ENCODE assay signal across 9 cellular contexts in genomic region chr20:15923030-15923776, GRCh38.
A peak's percentile ranks its signal among the peaks of the same experiment; 100 is the strongest.
DNase-seq lines count a peak whose midpoint lies in the region; ATAC-seq and TF ChIP-seq lines count a peak whose summit lies in the region.
"Had no signal": no experiment of that assay in that cellular context is flagged by ENCODE, and none has a peak within 500 bp of the region (broad histone marks: within the 10 kb centered on the region; RNA-seq: fewer than 3 reads in every experiment).

No MANE protein-coding gene starts in this region.

- TF ChIP-seq CTCF in DOHH2 (IDR thresholded peaks at IDR 0.05; ENCODE audit: low read depth, low read length, poor library complexity, severe bottlenecking) (no peak), breast epithelium (IDR thresholded peaks at IDR 0.05) (no peak)

- H2AFZ ChIP-seq in Karpas-422 (ENCODE audit: low read length), result peak overlapping the region; percentile 47

- H3K9me3 ChIP-seq in DOHH2 (ENCODE audit: control insufficient read depth, insufficient read depth, low read length), result no peaks in the 10 kb centered on the region
- no peaks in the 10 kb centered on the region for H3K9me3 ChIP-seq in Karpas-422 (ENCODE audit: low read length)
- no peaks in the 10 kb centered on the region for H3K9me3 ChIP-seq in breast epithelium

- no peak for TF ChIP-seq POLR2A in breast epithelium (IDR thresholded peaks at IDR 0.05)

- no peaks in the 10 kb centered on the region for H3F3A ChIP-seq in DOHH2 (ENCODE audit: control insufficient read depth, insufficient read depth)

- no peaks in the 10 kb centered on the region for H3K36me3 ChIP-seq in DOHH2 (ENCODE audit: control insufficient read depth, low read length)
- H3K36me3 ChIP-seq in Karpas-422 (ENCODE audit: insufficient read depth, low read length), result no peaks in the 10 kb centered on the region
- H3K36me3 ChIP-seq in breast epithelium, result no peaks in the 10 kb centered on the region

- H3K4me1 ChIP-seq in DOHH2 (ENCODE audit: control insufficient read depth, low read length) (peaks cover 14% of the 10 kb centered on the region), Karpas-422 (ENCODE audit: low read length) (peaks cover 58% of the 10 kb centered on the region), breast epithelium (no peaks in the 10 kb centered on the region)

- H4K20me1 ChIP-seq in DOHH2 (ENCODE audit: control insufficient read depth, insufficient read depth, low read depth, low read length) (no peaks in the 10 kb centered on the region), Karpas-422 (ENCODE audit: insufficient read depth, low read depth, low read length) (no peaks in the 10 kb centered on the region)

- peak overlapping the region; percentile 67 for H3K9ac ChIP-seq in Karpas-422 (ENCODE audit: low read length)

- no peak overlapping the region for H3K27ac ChIP-seq in DOHH2 (ENCODE audit: low read depth, low read length)
- H3K27ac ChIP-seq in Karpas-422 (ENCODE audit: low read length), result peak overlapping the region; percentile 90
- no peak overlapping the region for H3K27ac ChIP-seq in breast epithelium

- peak; percentile 59 for ATAC-seq in GM19452 (IDR thresholded peaks at IDR 0.05; ENCODE audit: unreplicated experiment)
- ATAC-seq in HG02884 (IDR thresholded peaks at IDR 0.05; ENCODE audit: unreplicated experiment), result peak; percentile 72

- intact Hi-C loops in posterior vena cava (cut with DNase I), result no loop called here
- intact Hi-C loops in breast epithelium (cut with DNase I; ENCODE audit: low total_unique reads), result no loop called here

- H3K4me2 ChIP-seq in DOHH2 (ENCODE audit: low read length) (peak overlapping the region; percentile 41), Karpas-422 (ENCODE audit: low read depth, low read length, poor library complexity, severe bottlenecking) (peak overlapping the region; percentile 75)

- DNase-seq in Karpas-422, result peak; percentile 91
- no peak for DNase-seq in activated naive CD4-positive, alpha-beta T cell treated with Interleukin-2 at 50 U/mL for 16 hours
- no peak for DNase-seq in posterior vena cava (ENCODE audit: low spot score)
- DNase-seq in GOT3 (lab: John Stamatoyannopoulos, UW), result no peak
- DNase-seq in breast epithelium (ENCODE audit: low spot score in 2 of 2), result no peak
- DNase-seq: NCI-H187 had no signal

- H3K4me3 ChIP-seq in DOHH2 (ENCODE audit: low read length), result peak overlapping the region; percentile 11; the same call in 1 of the 2 replicates
- peak overlapping the region; percentile 67 for H3K4me3 ChIP-seq in Karpas-422 (ENCODE audit: low read length)
- no peak overlapping the region for H3K4me3 ChIP-seq in breast epithelium

- H3K79me2 ChIP-seq in DOHH2 (ENCODE audit: control insufficient read depth, low read length) (no peaks in the 10 kb centered on the region), Karpas-422 (ENCODE audit: low read length) (peaks cover 45% of the 10 kb centered on the region)

- H3K27me3 ChIP-seq in DOHH2 (ENCODE audit: control insufficient read depth, low read length) (no peaks in the 10 kb centered on the region), Karpas-422 (ENCODE audit: low read length) (no peaks in the 10 kb centered on the region), breast epithelium (no peaks in the 10 kb centered on the region)

- H3K9me2 ChIP-seq in DOHH2 (replicated peaks; ENCODE audit: control insufficient read depth, low read length) (no peaks in the 10 kb centered on the region; the same call in 1 of the 2 replicates), Karpas-422 (replicated peaks; ENCODE audit: insufficient read depth, low read length) (no peaks in the 10 kb centered on the region)

Comparison
In these comparisons a context has a peak if more than half of its experiments do, and no peak if none do; other contexts are left out.
1. H3K4me3 ChIP-seq: peak in DOHH2 (single experiment) and Karpas-422 (single experiment); none in breast epithelium (0 of 3).